Comparison of ENCODE assay signal across 8 cellular contexts in genomic region chr2:131413148-131413747, GRCh38. TPM values are rescaled to one million over a fixed set of nuclear protein-coding genes. Genes with fewer than 3 reads are reported as not detected.
DNase-seq lines count a peak whose midpoint lies in the region; ATAC-seq and TF ChIP-seq lines count a peak whose summit lies in the region.

No MANE protein-coding gene starts in this region.

- H4K20me1 ChIP-seq in H9 (ENCODE audit: control insufficient read depth, insufficient read depth, insufficient read length) (no peaks in the 10 kb centered on the region), SU-DHL-6 (ENCODE audit: low read depth, low read length) (no peaks in the 10 kb centered on the region), fibroblast of lung (ENCODE audit: control insufficient read depth, extremely low read depth, insufficient read depth, low read length) (no peaks in the 10 kb centered on the region)

- H3K27me3 ChIP-seq in H9 (ENCODE audit: insufficient read depth, low read length) (no peaks in the 10 kb centered on the region; the same call in 1 of the 2 replicates), SU-DHL-6 (ENCODE audit: low read length) (no peaks in the 10 kb centered on the region), fibroblast of lung (ENCODE audit: control insufficient read depth, insufficient read depth, low read length) (peaks cover 2% of the 10 kb centered on the region)

- no peak overlapping the region for H3K18ac ChIP-seq in H9 (ENCODE audit: insufficient read length, low read depth, low read length)

- no peaks in the 10 kb centered on the region; a peak in 1 of 5 replicates for H3K9me3 Mint-ChIP-seq in H9

- peak; percentile 20 for DNase-seq in stimulated activated CD4-positive, alpha-beta T cell treated with anti-CD3 and anti-CD28 coated beads, Interleukin-15, amount 100 ng/mL, for 24 hours
- no peak for DNase-seq in stimulated activated CD4-positive, alpha-beta T cell treated with anti-CD3 and anti-CD28 coated beads, Interleukin-1b, Interleukin-23, amount 100 ng/mL, for 48 hours
- DNase-seq in H9 (no peak), MV-4-11 (lab: John Stamatoyannopoulos, UW) (peak; percentile 42), fibroblast of lung (ENCODE audit: low read depth in 2 of 2) (peak; percentile 50 to 76), non-pigmented ciliary epithelial cell (ENCODE audit: low read depth) (peak; percentile 19)

- H3K36me3 Mint-ChIP-seq in H9 (ENCODE audit: insufficient read depth in 1 of 3, low read depth in 3 of 3): no peaks in the 10 kb centered on the region

- no peaks in the 10 kb centered on the region for H3F3A ChIP-seq in SU-DHL-6 (ENCODE audit: insufficient read depth)

- H3K14ac ChIP-seq in H9 (ENCODE audit: insufficient read depth, low read length): no peak overlapping the region

- H2BK120ac ChIP-seq in H9 (ENCODE audit: low read depth, low read length, poor library complexity, severe bottlenecking): no peak overlapping the region

- H3K4me3 Mint-ChIP-seq in H9: no peak overlapping the region

- H3T11ph ChIP-seq in H9 (ENCODE audit: low read length): no peak overlapping the region

- peak; percentile 83 for TF ChIP-seq CTCF in H9 (conservative IDR thresholded peaks at IDR 0.05)
- peak; percentile 70 for TF ChIP-seq CTCF in SU-DHL-6 (IDR thresholded peaks at IDR 0.05; ENCODE audit: insufficient read depth, low read length, poor library complexity, severe bottlenecking)
- peak; percentile 69 to 73 for TF ChIP-seq CTCF in fibroblast of lung (conservative IDR thresholded peaks at IDR 0.05 in 1 of 2, IDR thresholded peaks at IDR 0.05 in 1 of 2; ENCODE audit: low read depth in 1 of 2, low read length in 2 of 2)

- H3K27ac Mint-ChIP-seq in H9: no peak overlapping the region; a peak in 1 of 7 replicates

- no peak overlapping the region for H2BK20ac ChIP-seq in H9 (ENCODE audit: low read depth, low read length, poor library complexity, severe bottlenecking)

- H2AK5ac ChIP-seq in H9 (ENCODE audit: insufficient read length, low read length): no peak overlapping the region

- H3K4me1 ChIP-seq in H9 (ENCODE audit: insufficient read depth, low read length): no peaks in the 10 kb centered on the region
- no peaks in the 10 kb centered on the region for H3K4me1 ChIP-seq in fibroblast of lung (ENCODE audit: control insufficient read depth, extremely low read depth, insufficient read depth, low read length)

- H3K4me2 ChIP-seq in H9 (ENCODE audit: insufficient read depth, insufficient read length, low read length) (no peak overlapping the region), SU-DHL-6 (ENCODE audit: low read depth, low read length, poor library complexity, severe bottlenecking) (no peak overlapping the region), fibroblast of lung (ENCODE audit: extremely low read depth, insufficient read depth, low read length) (no peak overlapping the region)

- H3K56ac ChIP-seq in H9 (ENCODE audit: insufficient read length, low read depth, low read length): no peak overlapping the region

- H2BK12ac ChIP-seq in H9 (ENCODE audit: insufficient read length, low read depth, low read length): no peak overlapping the region

- no peaks in the 10 kb centered on the region for H3K9me3 ChIP-seq in H9 (ENCODE audit: control insufficient read depth, low read depth, low read length)
- no peaks in the 10 kb centered on the region for H3K9me3 ChIP-seq in SU-DHL-6 (ENCODE audit: insufficient read depth, low read length)
- H3K9me3 ChIP-seq in fibroblast of lung (ENCODE audit: control insufficient read depth, insufficient read depth, low read depth, low read length): no peaks in the 10 kb centered on the region

- no peak overlapping the region for H4K8ac ChIP-seq in H9 (replicated peaks; ENCODE audit: insufficient read length, low read depth, low read length)

- H3K27me3 Mint-ChIP-seq in H9 (ENCODE audit: low read depth): no peaks in the 10 kb centered on the region; the same call in none of the 2 replicates

- no peak overlapping the region for H3K23ac ChIP-seq in H9 (ENCODE audit: insufficient read length, low read depth, low read length)

- H3K4me3 ChIP-seq in SU-DHL-6 (ENCODE audit: insufficient read depth, low read length, poor library complexity, severe bottlenecking) (no peak overlapping the region), fibroblast of lung (replicated peaks in 1 of 4; ENCODE audit: control extremely low read depth in 1 of 4, insufficient read depth in 1 of 4, low read depth in 3 of 4, low read length in 4 of 4) (no peak overlapping the region)

- ATAC-seq in GM19397 (IDR thresholded peaks at IDR 0.05; ENCODE audit: unreplicated experiment): no peak

- peaks cover 7 to 8% of the 10 kb centered on the region in 2 experiments for H3K4me1 Mint-ChIP-seq in H9

- H3K79me2 ChIP-seq in H9 (ENCODE audit: insufficient read depth, low read length) (no peaks in the 10 kb centered on the region), SU-DHL-6 (ENCODE audit: insufficient read depth, low read length) (no peaks in the 10 kb centered on the region), fibroblast of lung (ENCODE audit: control insufficient read depth, insufficient read depth, low read length) (no peaks in the 10 kb centered on the region)

- H3K27ac ChIP-seq in H9 (ENCODE audit: insufficient read length, low read depth, low read length) (no peak overlapping the region), SU-DHL-6 (ENCODE audit: low read depth, low read length) (no peak overlapping the region), fibroblast of lung (ENCODE audit: insufficient read depth, low read length) (no peak overlapping the region)

- H2AFZ ChIP-seq in H9 (ENCODE audit: low read length) (peak overlapping the region; percentile 84), SU-DHL-6 (ENCODE audit: low read depth, low read length, severe bottlenecking) (peak overlapping the region; percentile 14), fibroblast of lung (ENCODE audit: low read length) (no peak overlapping the region)

- H3K23me2 ChIP-seq in H9 (ENCODE audit: insufficient read length, low read depth, low read length, poor library complexity, severe bottlenecking): no peaks in the 10 kb centered on the region

- H2BK5ac ChIP-seq in H9 (ENCODE audit: insufficient read length, low read length): no peak overlapping the region

- H3K9ac ChIP-seq in H9 (ENCODE audit: extremely low read depth, insufficient read length, low read length) (no peak overlapping the region), SU-DHL-6 (ENCODE audit: low read length) (no peak overlapping the region), fibroblast of lung (ENCODE audit: insufficient read depth, low read length) (no peak overlapping the region)

- H3K9me2 ChIP-seq in SU-DHL-6 (replicated peaks; ENCODE audit: insufficient read depth, low read length): no peaks in the 10 kb centered on the region

- no peak overlapping the region for H4K5ac ChIP-seq in H9 (ENCODE audit: insufficient read length, low read depth, low read length)

- no peak overlapping the region for H2BK15ac ChIP-seq in H9 (ENCODE audit: low read depth, low read length)

- H4K91ac ChIP-seq in H9 (ENCODE audit: insufficient read length, low read depth, low read length): no peak overlapping the region

- H3K4ac ChIP-seq in H9 (ENCODE audit: low read depth, low read length): no peak overlapping the region

- no CpG with 5 or more reads among the region's 7 CpGs for WGBS in H9 (ENCODE audit: extremely low coverage, insufficient read length, low lambda C conversion rate)

- H3K36me3 ChIP-seq in SU-DHL-6 (ENCODE audit: low read length): no peaks in the 10 kb centered on the region
- H3K36me3 ChIP-seq in fibroblast of lung (ENCODE audit: control insufficient read depth, insufficient read depth, low read length): no peaks in the 10 kb centered on the region

- H3K79me1 ChIP-seq in H9 (ENCODE audit: insufficient read depth, low read depth, low read length, poor library complexity, severe bottlenecking): no peaks in the 10 kb centered on the region

RNA-seq across cellular contexts. Expression of gene RAB6D, which starts 49.3 kb away (rescaled TPM):
- total RNA-seq in H9 (2021) (0.18 TPM in 1 of 2 replicates, not detected in the other), fibroblast of lung (under 0.01 TPM in 1 of 2 replicates, not detected in the other)
- polyA plus RNA-seq in fibroblast of lung: 0.02 and 0.06 TPM in 2 replicates
- polyA plus RNA-seq in fibroblast of lung (2012): 0.08 TPM in 1 of 2 replicates, not detected in the other
- polyA minus RNA-seq in fibroblast of lung (ENCODE audit: low replicate concordance): not detected in 2 replicates

Comparison
In these comparisons a context has a peak if more than half of its experiments do, and no peak if none do; other contexts are left out.
1. DNase-seq: peak in stimulated activated CD4-positive, alpha-beta T cell treated with anti-CD3 and anti-CD28 coated beads, Interleukin-15, amount 100 ng/mL, for 24 hours (single experiment), MV-4-11 (single experiment), fibroblast of lung (2 of 2) and non-pigmented ciliary epithelial cell (single experiment); none in stimulated activated CD4-positive, alpha-beta T cell treated with anti-CD3 and anti-CD28 coated beads, Interleukin-1b, Interleukin-23, amount 100 ng/mL, for 48 hours (single experiment) and H9 (single experiment).
2. Peak in every context shown above with its lines, with median percentiles within 50 percentile points of each other: CTCF ChIP-seq.